10 cellular contexts compared by ENCODE assay signal in the genomic region with DNA sequence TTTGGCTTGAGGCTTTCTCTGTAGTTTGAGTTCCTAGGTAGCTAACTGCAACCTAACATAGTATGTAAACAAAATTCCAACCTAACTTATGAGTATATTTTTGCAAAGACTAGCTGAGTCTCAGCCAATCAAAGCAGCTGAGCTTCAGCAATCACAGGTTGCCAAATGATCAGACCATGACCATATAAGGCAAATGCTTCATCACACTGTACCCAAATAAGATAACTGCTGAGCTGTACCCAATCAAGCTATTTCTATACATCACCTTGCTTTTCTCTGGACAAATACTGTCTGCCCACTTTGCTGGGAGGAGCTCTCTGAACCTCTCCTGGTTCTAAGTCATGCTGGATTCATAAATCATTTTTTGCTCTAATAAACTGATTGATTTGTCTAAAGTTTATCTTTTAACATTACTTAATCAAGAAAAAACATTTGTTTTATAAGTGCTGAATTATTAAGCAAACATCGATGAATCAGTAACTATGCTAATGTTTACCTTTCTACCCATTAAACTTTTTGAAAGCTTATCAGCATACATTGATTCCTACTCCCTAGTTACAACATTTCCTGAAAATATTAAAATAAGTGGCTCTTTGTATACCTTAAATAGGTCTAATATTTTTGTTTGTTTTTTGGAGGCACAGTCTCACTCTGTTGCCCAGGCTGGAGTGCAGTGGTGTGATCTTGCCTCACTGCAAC.
DNase-seq lines count a peak whose midpoint lies in the region; ATAC-seq and TF ChIP-seq lines count a peak whose summit lies in the region.
"Had no signal": no experiment of that assay in that cellular context is flagged by ENCODE, and none has a peak within 500 bp of the region (broad histone marks: within the 10 kb centered on the region; RNA-seq: fewer than 3 reads in every experiment).

No MANE protein-coding gene starts in this region.

- no peaks in the 10 kb centered on the region for H3K79me2 ChIP-seq in osteoblast (ENCODE audit: insufficient read depth, low read length)

- ATAC-seq in HG02973 (IDR thresholded peaks at IDR 0.05; ENCODE audit: unreplicated experiment) = peak; percentile 54
- no peak for ATAC-seq in GM21825 (IDR thresholded peaks at IDR 0.05; ENCODE audit: unreplicated experiment)

- H3K27me3 ChIP-seq in iPS-18a (ENCODE audit: control insufficient read depth, insufficient read depth, low read length) = no peaks in the 10 kb centered on the region
- H3K27me3 ChIP-seq in osteoblast (ENCODE audit: insufficient read depth, low read length) = no peaks in the 10 kb centered on the region

- no peak for TF ChIP-seq CTCF in osteoblast (IDR thresholded peaks at IDR 0.05; ENCODE audit: extremely low read depth, low read depth, low read length)

- peak; percentile 38 for DNase-seq in GM03348 (ENCODE audit: low spot score)
- DNase-seq in SK-N-DZ (ENCODE audit: low spot score) = peak; percentile 16
- no peak for DNase-seq in osteoblast (ENCODE audit: insufficient read length, low spot score, missing footprints)
- no peak for DNase-seq in NK-92 (lab: John Stamatoyannopoulos, UW; ENCODE audit: unreplicated experiment)
- no peak for DNase-seq in NCI-H345 treated with DMSO at 0.1 percent for 48 hours (lab: John Stamatoyannopoulos, UW; ENCODE audit: unreplicated experiment)
- DNase-seq: immature natural killer cell; stimulated activated CD4-positive, alpha-beta T cell treated with anti-CD3 and anti-CD28 coated beads, Interleukin-1b, Interleukin-23, amount 100 ng/mL, for 48 hours had no signal

- H3K36me3 ChIP-seq in iPS-18a (ENCODE audit: control insufficient read depth, low read depth, low read length) (peaks cover 4% of the 10 kb centered on the region), osteoblast (ENCODE audit: insufficient read depth, low read length) (no peaks in the 10 kb centered on the region)

- H3K4me3 ChIP-seq in iPS-18a (ENCODE audit: low read length) (no peak overlapping the region), osteoblast (ENCODE audit: insufficient read depth, low read length) (no peak overlapping the region)

- no peak overlapping the region for H2AFZ ChIP-seq in osteoblast (ENCODE audit: low read length)

- no peaks in the 10 kb centered on the region for H3K9me3 ChIP-seq in iPS-18a (ENCODE audit: control insufficient read depth, low read depth, low read length)
- H3K9me3 ChIP-seq in osteoblast (ENCODE audit: low read depth, low read length) = no peaks in the 10 kb centered on the region

- no peak overlapping the region for H3K9ac ChIP-seq in iPS-18a (ENCODE audit: low read length)

- H3K4me1 ChIP-seq in iPS-18a (ENCODE audit: control insufficient read depth, low read depth, low read length) (peaks cover 3% of the 10 kb centered on the region), osteoblast (ENCODE audit: insufficient read depth, low read length) (peaks cover 5% of the 10 kb centered on the region)

- H3K4me2 ChIP-seq in osteoblast (ENCODE audit: insufficient read depth, low read length) = no peak overlapping the region

- H3K27ac ChIP-seq in iPS-18a (ENCODE audit: low read length) (peak overlapping the region; percentile 10), osteoblast (ENCODE audit: low read depth, low read length) (no peak overlapping the region)

- no peaks in the 10 kb centered on the region for H4K20me1 ChIP-seq in osteoblast (ENCODE audit: insufficient read depth, low read length)

Comparison
In these comparisons a context has a peak if more than half of its experiments do, and no peak if none do; other contexts are left out.
1. DNase-seq: peak in GM03348 (single experiment) and SK-N-DZ (single experiment); none in osteoblast (single experiment), NK-92 (single experiment) and NCI-H345 treated with DMSO at 0.1 percent for 48 hours (single experiment).